Comparison of ENCODE assay signal across 24 cellular contexts in the genomic region with DNA sequence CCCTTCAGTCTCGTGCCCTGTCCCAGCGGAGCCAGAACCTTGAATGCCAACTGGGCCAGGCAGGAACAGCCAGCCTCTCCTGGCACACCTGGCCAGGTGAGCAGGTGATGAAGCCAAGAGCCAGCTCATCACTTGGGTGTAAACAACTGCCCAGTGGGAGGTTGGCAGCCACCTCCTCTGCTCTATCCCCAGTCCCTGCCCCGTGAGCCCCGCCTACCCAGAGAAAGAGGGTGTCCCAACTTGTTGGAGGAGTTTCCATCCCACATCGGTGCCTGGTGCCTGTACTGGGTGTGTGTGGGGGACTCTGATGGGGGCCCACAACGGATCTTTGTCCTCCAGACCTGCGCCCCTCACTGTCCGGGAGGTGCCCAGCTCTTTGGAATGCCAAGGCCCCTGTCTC. TPM values are rescaled to one million over a fixed set of nuclear protein-coding genes. Genes with fewer than 3 reads are reported as not detected.
DNase-seq lines count a peak whose midpoint lies in the region; ATAC-seq lines count a peak whose summit lies in the region.
"Had no signal": no experiment of that assay in that cellular context is flagged by ENCODE, and none has a peak within 500 bp of the region (broad histone marks: within the 10 kb centered on the region; RNA-seq: fewer than 3 reads in every experiment).

No MANE protein-coding gene starts in this region.

- H3K27ac ChIP-seq in epithelial cell of prostate (no peak overlapping the region), skin epidermis (peak overlapping the region in 14 of 21 experiments; percentile 30 to 81 (median 58))
- H3K27ac ChIP-seq: colonic mucosa, SK-N-MC, upper lobe of left lung had no signal

- no peaks in the 10 kb centered on the region for H3K36me3 Mint-ChIP-seq in naive thymus-derived CD8-positive, alpha-beta T cell
- H3K36me3 Mint-ChIP-seq: activated naive CD8-positive, alpha-beta T cell had no signal

- H3K9me3 Mint-ChIP-seq in naive thymus-derived CD8-positive, alpha-beta T cell = no peaks in the 10 kb centered on the region
- H3K9me3 Mint-ChIP-seq: activated CD8-positive, alpha-beta T cell treated with anti-CD3 and anti-CD28 coated beads for 36 hours; activated T-cell treated with anti-CD3 and anti-CD28 coated beads, Interleukin-2, amount 50 U/mL, for 24 hours; nephron had no signal

- no peak for ATAC-seq in naive thymus-derived CD8-positive, alpha-beta T cell
- ATAC-seq in HG03280 (IDR thresholded peaks at IDR 0.05; ENCODE audit: unreplicated experiment) (no peak), HG02938 (IDR thresholded peaks at IDR 0.05; ENCODE audit: unreplicated experiment) (no peak)
- ATAC-seq: activated CD8-positive, alpha-beta T cell treated with anti-CD3 and anti-CD28 coated beads for 36 hours; K562; Panc1 had no signal

- DNase-seq in NCI-H1105 (lab: John Stamatoyannopoulos, UW) = peak; percentile 11
- DNase-seq in NCI-H1105 treated with DMSO at 0.1 percent for 48 hours (lab: John Stamatoyannopoulos, UW) = no peak
- peak; percentile 40 for DNase-seq in NCI-H69 (lab: John Stamatoyannopoulos, UW)
- DNase-seq in epithelial cell of prostate (ENCODE audit: low read depth, low spot score) = peak; percentile 45
- no peak for DNase-seq in naive thymus-derived CD8-positive, alpha-beta T cell
- DNase-seq: activated CD8-positive, alpha-beta T cell treated with anti-CD3 and anti-CD28 coated beads for 36 hours; activated T-cell treated with anti-CD3 and anti-CD28 coated beads, Interleukin-2, amount 50 U/mL, for 24 hours; colonic mucosa; foreskin fibroblast; NCI-H774; stimulated activated CD4-positive, alpha-beta T cell treated with anti-CD3 and anti-CD28 coated beads, Interleukin-2, amount 100 ng/mL, for 48 hours had no signal

- peaks cover 3 to 15% (median 7%) of the 10 kb centered on the region in 5 donors for H3K27me3 Mint-ChIP-seq in naive thymus-derived CD8-positive, alpha-beta T cell
- H3K27me3 Mint-ChIP-seq: activated naive CD8-positive, alpha-beta T cell had no signal

- H3K4me3 ChIP-seq in skin epidermis = no peak overlapping the region
- H3K4me3 ChIP-seq: colonic mucosa, K562, SK-N-MC, upper lobe of left lung had no signal

- H3K4me3 Mint-ChIP-seq in naive thymus-derived CD8-positive, alpha-beta T cell = no peak overlapping the region
- H3K4me3 Mint-ChIP-seq: activated CD8-positive, alpha-beta T cell treated with anti-CD3 and anti-CD28 coated beads for 36 hours; activated naive CD8-positive, alpha-beta T cell; activated T-cell treated with anti-CD3 and anti-CD28 coated beads, Interleukin-2, amount 50 U/mL, for 24 hours; nephron had no signal

- no peak overlapping the region for H3K27ac Mint-ChIP-seq in naive thymus-derived CD8-positive, alpha-beta T cell
- H3K27ac Mint-ChIP-seq: activated CD8-positive, alpha-beta T cell treated with anti-CD3 and anti-CD28 coated beads for 36 hours; activated naive CD8-positive, alpha-beta T cell; activated T-cell treated with anti-CD3 and anti-CD28 coated beads, Interleukin-2, amount 50 U/mL, for 24 hours; nephron; progenitor cell of endocrine pancreas had no signal

- H3K4me1 Mint-ChIP-seq in naive thymus-derived CD8-positive, alpha-beta T cell = peaks cover 0 to 1% (median 0%) of the 10 kb centered on the region in 4 donors

- POLR2A ChIA-PET in naive thymus-derived CD8-positive, alpha-beta T cell (lab: Charles Lee) = no interaction called here

RNA-seq across cellular contexts. Expression of a gene that starts 17.8 kb away (rescaled TPM):
- total RNA-seq in naive thymus-derived CD8-positive, alpha-beta T cell = not detected
- not detected for polyA plus RNA-seq in naive thymus-derived CD8-positive, alpha-beta T cell
- total RNA-seq: mesenteric fat pad, skeletal muscle tissue had no signal

RNA-seq across cellular contexts. Expression of a gene that starts 47.7 kb away (rescaled TPM):
- total RNA-seq in naive thymus-derived CD8-positive, alpha-beta T cell = not detected
- not detected for polyA plus RNA-seq in naive thymus-derived CD8-positive, alpha-beta T cell
- total RNA-seq: A172; activated CD8-positive, alpha-beta T cell treated with anti-CD3 and anti-CD28 coated beads for 36 hours; skeletal muscle tissue had no signal

Comparison
In these comparisons a context has a peak if more than half of its experiments do, and no peak if none do; other contexts are left out.
1. DNase-seq: peak in NCI-H1105 (single experiment), NCI-H69 (single experiment) and epithelial cell of prostate (single experiment); none in NCI-H1105 treated with DMSO at 0.1 percent for 48 hours (single experiment) and naive thymus-derived CD8-positive, alpha-beta T cell (0 of 10).